9 cellular contexts compared by ENCODE assay signal in the genomic region with DNA sequence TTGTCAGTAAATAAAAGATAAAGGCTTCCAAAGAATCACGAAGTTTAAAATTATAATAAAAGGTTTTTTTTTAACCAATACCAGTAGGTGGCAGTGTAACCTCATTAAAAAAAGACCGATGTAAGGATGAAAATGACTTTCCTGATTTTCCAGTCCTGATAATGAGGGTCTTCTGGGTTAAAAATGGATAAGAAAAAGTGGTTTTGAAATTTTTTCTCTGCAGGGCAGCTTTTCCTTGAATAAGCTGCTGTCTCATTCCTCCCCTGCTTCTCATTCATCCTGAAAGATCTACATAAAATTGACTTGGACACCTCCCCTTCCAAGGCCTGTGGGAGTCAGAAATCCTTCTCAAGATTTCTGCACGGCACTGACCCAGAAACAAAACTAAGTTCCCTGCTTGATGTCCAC. TPM values are rescaled to one million over a fixed set of nuclear protein-coding genes. Genes with fewer than 3 reads are reported as not detected.
DNase-seq lines count a peak whose midpoint lies in the region; ATAC-seq and TF ChIP-seq lines count a peak whose summit lies in the region.
"Had no signal": no experiment of that assay in that cellular context is flagged by ENCODE, and none has a peak within 500 bp of the region (broad histone marks: within the 10 kb centered on the region; RNA-seq: fewer than 3 reads in every experiment).

No MANE protein-coding gene starts in this region.

- peaks cover 8 to 13% (median 11%) of the 10 kb centered on the region in 5 experiments for H3K9me3 Mint-ChIP-seq in brain

- peaks cover 8% of the 10 kb centered on the region for H3K36me3 Mint-ChIP-seq in brain

- WGBS in lung, 2 donors, result 7 to 21% methylated on average over 3 of the region's 3 CpGs

- peak overlapping the region; percentile 54 to 89 (median 64) for H3K27ac Mint-ChIP-seq in brain

- no peaks in the 10 kb centered on the region for H3K4me1 ChIP-seq in lung (ENCODE audit: control insufficient read depth in 2 of 2, insufficient read depth in 2 of 2, low read length in 2 of 2)

- H3K4me3 ChIP-seq in lung, result no peak overlapping the region

- DNase-seq in NCI-H2029 treated with DMSO at 0.1 percent for 48 hours (lab: John Stamatoyannopoulos, UW) (peak; percentile 53), NCI-H2029 (lab: John Stamatoyannopoulos, UW) (no peak), NCI-H1694 (lab: John Stamatoyannopoulos, UW) (peak; percentile 62), lung (ENCODE audit: low spot score) (no peak), substantia nigra (lab: John Stamatoyannopoulos, UW) (no peak)

- H3K4me1 Mint-ChIP-seq in brain, result peaks cover 43% of the 10 kb centered on the region

- ATAC-seq in lung (ENCODE audit: insufficient read depth, low FRiP score) (no peak), HG03342 (IDR thresholded peaks at IDR 0.05; ENCODE audit: unreplicated experiment) (no peak), GM19395 (IDR thresholded peaks at IDR 0.05; ENCODE audit: unreplicated experiment) (no peak)

- H3K27me3 Mint-ChIP-seq in brain, result no peaks in the 10 kb centered on the region

- TF ChIP-seq CTCF in brain (conservative IDR thresholded peaks at IDR 0.05) (peak; percentile 63 to 80), lung (IDR thresholded peaks at IDR 0.05; ENCODE audit: control extremely low read depth, extremely low read depth) (peak; percentile 23)

- H3K27ac ChIP-seq in lung (ENCODE audit: low read depth in 1 of 2, low read length in 1 of 2), result peak overlapping the region in 1 of 2 donors; percentile 16
- H3K27ac ChIP-seq in substantia nigra (ENCODE audit: low read depth, low read length, poor library complexity, severe bottlenecking), result no peak overlapping the region

- no peaks in the 10 kb centered on the region for H3K36me3 ChIP-seq in lung (ENCODE audit: control insufficient read depth in 2 of 2, insufficient read depth in 2 of 2, low read length in 2 of 2)

- no peaks in the 10 kb centered on the region for H3K27me3 ChIP-seq in lung (ENCODE audit: control insufficient read depth, insufficient read depth)

- H3K9me3 ChIP-seq in lung (ENCODE audit: control insufficient read depth in 2 of 2, insufficient read depth in 1 of 2, low read length in 1 of 2), result no peaks in the 10 kb centered on the region

- peak overlapping the region in 4 of 5 experiments; percentile 25 to 64 (median 50) for H3K4me3 Mint-ChIP-seq in brain
- H3K4me3 Mint-ChIP-seq: CD8-positive, alpha-beta memory T cell had no signal

RNA-seq across cellular contexts. Expression of gene FBXO33, which starts 58.9 kb away (rescaled TPM):
- polyA plus RNA-seq in brain (ENCODE audit: insufficient read depth, low read depth, low replicate concordance), result 5.1 TPM
- 10 to 100 TPM; 11.6 to 17.2 TPM for total RNA-seq in lung
- 1 to 10 TPM; 4.7 to 7.3 TPM for polyA plus RNA-seq in lung

Comparison
In these comparisons a context has a peak if more than half of its experiments do, and no peak if none do; other contexts are left out.
1. DNase-seq: peak in NCI-H2029 treated with DMSO at 0.1 percent for 48 hours (single experiment) and NCI-H1694 (single experiment); none in NCI-H2029 (single experiment), lung (single experiment) and substantia nigra (0 of 49).